In the genomic region with DNA sequence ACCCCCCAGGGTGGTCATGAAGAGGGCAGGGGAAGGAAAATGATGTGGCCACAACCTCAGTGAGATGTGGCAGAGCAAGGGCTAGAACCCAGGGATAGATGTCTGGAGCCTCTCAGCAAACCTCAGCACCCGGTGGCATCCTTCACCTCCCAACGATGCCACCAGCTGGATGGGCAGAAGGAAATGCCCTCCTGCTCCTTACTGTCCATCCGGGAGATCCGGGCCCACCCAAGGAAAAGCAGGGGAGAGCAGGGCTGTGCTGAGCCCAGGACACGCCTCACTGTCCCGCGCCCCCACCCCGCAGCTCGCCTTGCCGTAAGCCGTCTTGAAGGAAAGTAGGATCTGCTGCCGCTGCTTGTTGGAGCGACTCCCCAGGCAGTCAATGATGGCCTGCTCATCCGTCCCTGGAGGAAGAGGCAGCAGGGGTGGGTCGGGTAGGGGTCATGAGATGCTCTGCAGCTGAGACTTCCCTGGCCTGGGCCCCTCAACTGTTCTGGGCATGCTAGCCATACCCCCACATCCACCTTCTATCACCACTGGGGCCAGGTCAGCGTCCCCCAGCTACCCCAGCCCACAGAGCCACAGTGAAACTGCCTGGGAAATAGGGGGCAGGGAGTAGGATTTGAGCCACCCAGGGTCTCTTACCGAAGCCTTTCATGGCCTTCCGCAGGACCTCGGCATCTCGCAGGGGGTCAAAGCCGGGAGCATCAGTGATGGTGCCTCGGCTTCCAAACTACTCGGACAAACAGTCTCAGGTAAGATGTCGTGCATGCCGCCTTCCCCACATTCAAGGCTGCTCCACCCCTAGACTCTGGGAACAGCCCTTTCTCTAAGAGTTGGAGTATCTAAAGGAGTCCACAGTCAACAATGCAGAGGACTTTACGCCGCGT, we compare ENCODE assay signal across 15 cellular contexts. TPM values are rescaled to one million over a fixed set of nuclear protein-coding genes. Genes with fewer than 3 reads are reported as not detected.
A peak's percentile ranks its signal among the peaks of the same experiment; 100 is the strongest.
DNase-seq lines count a peak whose midpoint lies in the region; ATAC-seq, FAIRE-seq and TF ChIP-seq lines count a peak whose summit lies in the region.
"Had no signal": no experiment of that assay in that cellular context is flagged by ENCODE, and none has a peak within 500 bp of the region (broad histone marks: within the 10 kb centered on the region; RNA-seq: fewer than 3 reads in every experiment).

No MANE protein-coding gene starts in this region.

- RAD21 ChIA-PET in HCT116 (lab: Charles Lee; ENCODE audit: low non-redundant PET in 1 of 2, low total read pairs in 2 of 2, uncharacterized antibody in 2 of 2, unreplicated experiment in 2 of 2): no interaction called here

- H4K20me1 ChIP-seq in HCT116 (ENCODE audit: insufficient read depth): peaks cover 3% of the 10 kb centered on the region; the same call in 1 of the 2 replicates

- peak overlapping the region; percentile 23; the same call in 1 of the 2 replicates for H3K4me2 ChIP-seq in HCT116 (ENCODE audit: low read length)

- H3K79me2 ChIP-seq in HCT116 (ENCODE audit: insufficient read depth, low read length): peaks cover 66% of the 10 kb centered on the region

- H3K27me3 ChIP-seq in HCT116 (ENCODE audit: insufficient read depth, low read length) (no peaks in the 10 kb centered on the region), adipocyte (replicated peaks; ENCODE audit: control insufficient read depth, insufficient read depth, low read length) (no peaks in the 10 kb centered on the region), layer of hippocampus (ENCODE audit: control insufficient read depth, insufficient read depth, low read length) (no peaks in the 10 kb centered on the region), stomach (no peaks in the 10 kb centered on the region)

- DNase-seq in HCT116 (ENCODE audit: low read depth, low spot score) (no peak), adipocyte (ENCODE audit: low read depth) (no peak), stomach (no peak), H54 (ENCODE audit: insufficient read length, low spot score) (no peak), DMS153 (lab: John Stamatoyannopoulos, UW) (no peak), SIG-M5 (lab: John Stamatoyannopoulos, UW) (no peak)
- no peak for DNase-seq in stimulated activated CD4-positive, alpha-beta T cell treated with anti-CD3 and anti-CD28 coated beads, Interleukin-1b, Interleukin-23, amount 100 ng/mL, for 48 hours
- DNase-seq: activated CD8-positive, alpha-beta memory T cell treated with anti-CD3 and anti-CD28 coated beads for 24 hours; amygdala; NCI-H2029; NK-92 treated with Interleukin-12 subunit alpha and Interleukin-12 subunit beta, amount 100 ng/mL, for 24 hours; stimulated activated CD8-positive, alpha-beta memory T cell treated with anti-CD3 and anti-CD28 coated beads, Interleukin-4, amount 100 ng/mL, for 48 hours had no signal

- FAIRE-seq in H54 (lab: Jason Lieb, UNC): no peak
- FAIRE-seq: H1, HepG2 had no signal

- BruUV-seq in HCT116 (replicated peaks; lab: Mats Ljungman, UMichigan): no TSS peak

- H3K36me3 ChIP-seq in HCT116 (ENCODE audit: control insufficient read depth in 1 of 2, insufficient read depth in 2 of 2, low read length in 2 of 2) (peaks cover 0 to 44% of the 10 kb centered on the region in 2 experiments; a peak in 3 of 4 replicates), adipocyte (ENCODE audit: control insufficient read depth, insufficient read depth, low read length, severe bottlenecking) (peaks cover 79% of the 10 kb centered on the region), stomach (peaks cover 46 to 98% (median 90%) of the 10 kb centered on the region in 4 donors)

- POLR2A ChIA-PET in HCT116 (lab: Charles Lee): no interaction called here

- ATAC-seq in HCT116: no peak
- ATAC-seq: HepG2 had no signal

- TF ChIP-seq RAD21 in HCT116 (IDR thresholded peaks at IDR 0.05; ENCODE audit: low read depth): no peak

- TF ChIP-seq POLR2A in HCT116 (IDR thresholded peaks at IDR 0.05; ENCODE audit: borderline replicate concordance, extremely low read depth, insufficient read depth, insufficient read length): no peak
- TF ChIP-seq POLR2A in stomach (IDR thresholded peaks at IDR 0.05): no peak
- TF ChIP-seq POLR2A in H54 (IDR thresholded peaks at IDR 0.05; ENCODE audit: low read depth, low read length): no peak

- no peak overlapping the region for H3K9ac ChIP-seq in HCT116 (ENCODE audit: low read length)
- H3K9ac ChIP-seq in adipocyte (ENCODE audit: low read length): peak overlapping the region; percentile 50

- H3K4me3 ChIP-seq in HCT116 (replicated peaks in 1 of 2; ENCODE audit: low read depth in 1 of 2, low read length in 2 of 2) (no peak overlapping the region), adipocyte (ENCODE audit: low read length) (no peak overlapping the region), stomach (no peak overlapping the region)

- TF ChIP-seq CTCF in HCT116 (IDR thresholded peaks at IDR 0.05 in 2 of 3, conservative IDR thresholded peaks at IDR 0.05 in 1 of 3; ENCODE audit: borderline replicate concordance in 1 of 3, insufficient read depth in 1 of 3, low read depth in 2 of 3, low read length in 2 of 3) (no peak), stomach (IDR thresholded peaks at IDR 0.05) (no peak)

- peaks cover 10 to 58% of the 10 kb centered on the region in 2 experiments; a peak in 3 of 4 replicates for H3K4me1 ChIP-seq in HCT116 (ENCODE audit: control insufficient read depth in 1 of 2, insufficient read depth in 2 of 2, low read length in 2 of 2)
- peaks cover 67% of the 10 kb centered on the region for H3K4me1 ChIP-seq in adipocyte (ENCODE audit: control insufficient read depth, insufficient read depth, low read length)
- peaks cover 48 to 98% (median 82%) of the 10 kb centered on the region in 4 donors for H3K4me1 ChIP-seq in stomach

- H3K9me3 ChIP-seq in HCT116 (ENCODE audit: control insufficient read depth in 1 of 2, insufficient read depth in 1 of 2, low read depth in 1 of 2, low read length in 2 of 2) (no peaks in the 10 kb centered on the region), adipocyte (ENCODE audit: control insufficient read depth, low read length) (no peaks in the 10 kb centered on the region), stomach (no peaks in the 10 kb centered on the region)

- no peak overlapping the region for H2AFZ ChIP-seq in HCT116 (ENCODE audit: low read depth, low read length, poor library complexity, severe bottlenecking)

- CTCF ChIA-PET in HCT116 (lab: Charles Lee): no interaction called here

- H3K27ac ChIP-seq in HCT116 (ENCODE audit: low read depth, low read length) (no peak overlapping the region), layer of hippocampus (ENCODE audit: low read depth, low read length) (peak overlapping the region; percentile 16), stomach (peak overlapping the region in 4 of 5 donors; percentile 63 to 86 (median 64))

- intact Hi-C loops in HCT116 (cut with micrococcal nuclease): no loop called here
- intact Hi-C loops in stomach (cut with DNase I; ENCODE audit: low total_unique reads): no loop called here

- WGBS in stomach, 5 donors: 83 to 91% (median 86%) methylated on average over 18 to 28 of the region's 28 CpGs

- H3K9me2 ChIP-seq in HCT116 (ENCODE audit: insufficient read depth): no peaks in the 10 kb centered on the region

- TF ChIP-seq EP300 in stomach (IDR thresholded peaks at IDR 0.05): no peak

TF ChIP-seq in HCT116, 20 proteins besides CTCF, POLR2A, EP300 and RAD21:
- TF ChIP-seq SIN3A (IDR thresholded peaks at IDR 0.05; ENCODE audit: low read depth) (no peak), ZNF274 (IDR thresholded peaks at IDR 0.05; ENCODE audit: low read depth, low read length) (no peak), EZH2 (IDR thresholded peaks at IDR 0.05) (no peak), YY1 (IDR thresholded peaks at IDR 0.05; ENCODE audit: extremely low read depth, insufficient replicate concordance, low read depth, low read length) (no peak), FOSL1 (IDR thresholded peaks at IDR 0.05; ENCODE audit: low read depth) (no peak), CBX3 (IDR thresholded peaks at IDR 0.05; ENCODE audit: low read depth) (no peak)
- TF ChIP-seq, protein P1, sequence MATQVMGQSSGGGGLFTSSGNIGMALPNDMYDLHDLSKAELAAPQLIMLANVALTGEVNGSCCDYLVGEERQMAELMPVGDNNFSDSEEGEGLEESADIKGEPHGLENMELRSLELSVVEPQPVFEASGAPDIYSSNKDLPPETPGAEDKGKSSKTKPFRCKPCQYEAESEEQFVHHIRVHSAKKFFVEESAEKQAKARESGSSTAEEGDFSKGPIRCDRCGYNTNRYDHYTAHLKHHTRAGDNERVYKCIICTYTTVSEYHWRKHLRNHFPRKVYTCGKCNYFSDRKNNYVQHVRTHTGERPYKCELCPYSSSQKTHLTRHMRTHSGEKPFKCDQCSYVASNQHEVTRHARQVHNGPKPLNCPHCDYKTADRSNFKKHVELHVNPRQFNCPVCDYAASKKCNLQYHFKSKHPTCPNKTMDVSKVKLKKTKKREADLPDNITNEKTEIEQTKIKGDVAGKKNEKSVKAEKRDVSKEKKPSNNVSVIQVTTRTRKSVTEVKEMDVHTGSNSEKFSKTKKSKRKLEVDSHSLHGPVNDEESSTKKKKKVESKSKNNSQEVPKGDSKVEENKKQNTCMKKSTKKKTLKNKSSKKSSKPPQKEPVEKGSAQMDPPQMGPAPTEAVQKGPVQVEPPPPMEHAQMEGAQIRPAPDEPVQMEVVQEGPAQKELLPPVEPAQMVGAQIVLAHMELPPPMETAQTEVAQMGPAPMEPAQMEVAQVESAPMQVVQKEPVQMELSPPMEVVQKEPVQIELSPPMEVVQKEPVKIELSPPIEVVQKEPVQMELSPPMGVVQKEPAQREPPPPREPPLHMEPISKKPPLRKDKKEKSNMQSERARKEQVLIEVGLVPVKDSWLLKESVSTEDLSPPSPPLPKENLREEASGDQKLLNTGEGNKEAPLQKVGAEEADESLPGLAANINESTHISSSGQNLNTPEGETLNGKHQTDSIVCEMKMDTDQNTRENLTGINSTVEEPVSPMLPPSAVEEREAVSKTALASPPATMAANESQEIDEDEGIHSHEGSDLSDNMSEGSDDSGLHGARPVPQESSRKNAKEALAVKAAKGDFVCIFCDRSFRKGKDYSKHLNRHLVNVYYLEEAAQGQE (IDR thresholded peaks at IDR 0.05; ENCODE audit: low read depth): no peak

RNA-seq across cellular contexts. Expression of a gene that starts 34.3 kb away (rescaled TPM):
- total RNA-seq in HCT116 (2021; ENCODE audit: unreplicated experiment): not detected
- 1.4 and 1.8 TPM in 2 replicates for polyA plus RNA-seq in HCT116 (2012)
- total RNA-seq in stomach: 10 to 100 TPM in 2 of 5 donors, 1 to 10 TPM in 1, not detected in 2; 2.0 to 37.4 (median 11.6) TPM
- 10 to 100 TPM; 14.2 to 28.3 (median 26.4) TPM for polyA plus RNA-seq in stomach
- total RNA-seq: HepG2 had no signal
- polyA plus RNA-seq: HepG2 had no signal

RNA-seq across cellular contexts. Expression of a gene that starts 38.5 kb away (rescaled TPM):
- total RNA-seq in HCT116 (2021; ENCODE audit: unreplicated experiment) (181 TPM), stomach (100 to 1,000 TPM in 3 of 5 donors, 10 to 100 TPM in 2; 91.4 to 293 (median 109) TPM)
- polyA plus RNA-seq in HCT116 (2012): 242 and 336 TPM in 2 replicates
- polyA plus RNA-seq in stomach: 100 to 1,000 TPM; 171 to 208 (median 181) TPM
